In the genomic region with DNA sequence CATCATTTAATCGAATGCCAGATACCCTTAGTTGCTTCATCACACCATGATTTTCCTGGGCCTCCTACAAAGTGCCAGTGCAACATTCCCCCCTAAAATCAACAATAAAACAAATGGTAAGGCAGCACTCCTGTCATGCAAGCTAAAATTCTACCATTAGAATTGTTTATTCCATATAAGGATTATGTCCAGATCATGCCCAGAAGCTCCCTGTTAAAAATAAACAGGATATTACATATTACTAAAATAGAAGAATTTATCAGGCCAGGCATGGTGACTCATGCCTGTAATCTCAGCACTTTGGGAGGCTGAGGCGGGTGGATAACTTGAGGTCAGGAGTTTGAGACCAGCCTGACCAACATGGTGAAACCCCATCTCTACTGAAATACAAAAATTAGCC, we compare ENCODE assay signal across 8 cellular contexts.
DNase-seq lines count a peak whose midpoint lies in the region; ATAC-seq and TF ChIP-seq lines count a peak whose summit lies in the region.
"Not testable (repeated sequence)": the region's sequence is repeated elsewhere in the genome, so short reads cannot be mapped to it uniquely, and the experiment has no call there.

No MANE protein-coding gene starts in this region.

- ATAC-seq in left lobe of liver, result peak; percentile 19

- not testable (repeated sequence) for H3K9me3 ChIP-seq in ascending aorta, thyroid gland

- TF ChIP-seq POLR2A in thyroid gland (IDR thresholded peaks at IDR 0.05), result not testable (repeated sequence)

- H3K4me3 ChIP-seq in ascending aorta; coronary artery; fibroblast of the aortic adventitia (ENCODE audit: low read depth, low read length); thyroid gland (replicated peaks in 1 of 3): not testable (repeated sequence)

- H3K27ac ChIP-seq in ascending aorta (peak overlapping the region; percentile 67 to 76), coronary artery (peak overlapping the region; percentile 59 to 72), thyroid gland (peak overlapping the region in 2 of 3 donors; percentile 3 to 38)

- not testable (repeated sequence) for H3K27me3 ChIP-seq in ascending aorta, thyroid gland

- TF ChIP-seq CTCF in ascending aorta (IDR thresholded peaks at IDR 0.05); coronary artery (IDR thresholded peaks at IDR 0.05); fibroblast of the aortic adventitia (IDR thresholded peaks at IDR 0.05; ENCODE audit: insufficient read depth, low read length); thyroid gland (IDR thresholded peaks at IDR 0.05): not testable (repeated sequence)

- intact Hi-C loops in ascending aorta (cut with DNase I); thyroid gland (cut with DNase I): not testable (repeated sequence)

- H3K4me1 ChIP-seq in ascending aorta, result not testable (repeated sequence)
- peaks cover 16 to 27% of the 10 kb centered on the region in 2 donors for H3K4me1 ChIP-seq in thyroid gland

- WGBS in thyroid gland, 2 donors, result 88 to 91% methylated on average over 2 of the region's 2 CpGs

- H3K36me3 ChIP-seq in ascending aorta, thyroid gland: not testable (repeated sequence)

- DNase-seq in AG08396 (ENCODE audit: low spot score), result peak; percentile 45
- peak; percentile 22 for DNase-seq in GM04503 (ENCODE audit: low read depth)
- peak; percentile 50 for DNase-seq in LHCN-M2 (ENCODE audit: low read depth)
- DNase-seq in ascending aorta (ENCODE audit: low spot score in 2 of 2); coronary artery (ENCODE audit: low spot score); left lobe of liver (ENCODE audit: low spot score); thyroid gland: not testable (repeated sequence)
- peak; percentile 66 for DNase-seq in fibroblast of the aortic adventitia (ENCODE audit: low read depth)

Comparison
In these comparisons a context has a peak if more than half of its experiments do, and no peak if none do; other contexts are left out.
1. H3K27ac ChIP-seq: peak in every context shown above with its lines; median percentile 72 in ascending aorta; 66 in coronary artery; 20 in thyroid gland.